10 cellular contexts compared by ENCODE assay signal in the genomic region with DNA sequence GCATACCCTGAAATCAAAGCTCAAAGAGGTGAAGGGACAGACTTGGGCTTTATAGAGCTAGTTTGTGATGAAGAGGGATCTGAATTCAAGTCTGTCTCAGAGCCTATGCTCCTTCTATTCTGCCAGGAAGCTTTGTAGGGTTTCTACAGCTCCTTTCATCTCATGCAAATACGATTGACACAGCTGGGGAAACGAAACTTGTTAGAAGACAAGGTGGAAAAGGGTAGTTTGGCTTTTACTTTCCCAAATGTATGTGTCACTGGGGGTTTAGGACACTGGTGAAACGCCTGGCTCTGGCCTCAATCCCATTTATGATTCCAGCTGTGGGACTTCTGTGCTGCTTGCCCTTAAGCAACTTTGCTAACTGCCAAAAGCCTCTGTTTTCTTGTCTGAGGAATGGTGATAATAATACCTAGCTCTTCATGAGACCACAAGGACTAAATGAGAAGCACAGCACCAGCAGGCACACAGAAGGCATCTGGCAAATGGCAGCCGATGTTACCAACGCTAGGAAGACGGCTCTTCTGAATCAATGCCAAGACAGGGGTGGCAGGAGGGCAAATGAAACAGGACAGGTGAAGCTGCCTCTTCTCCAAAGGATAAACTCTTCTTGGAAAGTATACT.
DNase-seq lines count a peak whose midpoint lies in the region; ATAC-seq and TF ChIP-seq lines count a peak whose summit lies in the region.
"Had no signal": no experiment of that assay in that cellular context is flagged by ENCODE, and none has a peak within 500 bp of the region (broad histone marks: within the 10 kb centered on the region; RNA-seq: fewer than 3 reads in every experiment).

No MANE protein-coding gene starts in this region.

- H3K9me3 ChIP-seq in T-helper 17 cell (ENCODE audit: control insufficient read depth, low read length, poor library complexity, severe bottlenecking) (no peaks in the 10 kb centered on the region), transverse colon (no peaks in the 10 kb centered on the region)
- H3K9me3 ChIP-seq: stomach had no signal

- H3K9me3 Mint-ChIP-seq in activated T-cell treated with anti-CD3 and anti-CD28 coated beads, Interleukin-2, amount 50 U/mL, for 24 hours: no peaks in the 10 kb centered on the region

- H3K27me3 Mint-ChIP-seq in activated T-cell treated with anti-CD3 and anti-CD28 coated beads, Interleukin-2, amount 50 U/mL, for 24 hours: peaks cover 10% of the 10 kb centered on the region
- no peaks in the 10 kb centered on the region for H3K27me3 Mint-ChIP-seq in T-helper 17 cell

- DNase-seq in activated T-cell treated with anti-CD3 and anti-CD28 coated beads, Interleukin-2, amount 50 U/mL, for 24 hours: no peak
- DNase-seq in activated T-cell treated with anti-CD3 and anti-CD28 coated beads for 4 hours: no peak
- no peak for DNase-seq in T-helper 17 cell
- no peak for DNase-seq in transverse colon
- no peak for DNase-seq in hepatic stellate cell (ENCODE audit: low spot score)
- no peak for DNase-seq in GOT3 (lab: John Stamatoyannopoulos, UW)
- DNase-seq in NCI-H1930 (lab: John Stamatoyannopoulos, UW): no peak
- DNase-seq: AML-193, stomach had no signal

- in situ Hi-C loops in transverse colon (cut with MboI; ENCODE audit: low pct_ligation_motif_present in 1 of 4, low pct_unique_long_range_greater_than_20kb in 1 of 4, low sequenced_read_pairs in 3 of 4): no loop called here

- no peaks in the 10 kb centered on the region for H3K36me3 ChIP-seq in transverse colon
- H3K36me3 ChIP-seq: stomach had no signal

- H3K4me1 Mint-ChIP-seq in activated T-cell treated with anti-CD3 and anti-CD28 coated beads, Interleukin-2, amount 50 U/mL, for 24 hours (ENCODE audit: low read depth): peaks cover 40% of the 10 kb centered on the region
- peaks cover 5% of the 10 kb centered on the region for H3K4me1 Mint-ChIP-seq in T-helper 17 cell

- peak; percentile 77 for ATAC-seq in HG02885 (IDR thresholded peaks at IDR 0.05; ENCODE audit: poor library complexity, unreplicated experiment)
- no peak for ATAC-seq in T-helper 17 cell

- WGBS in transverse colon (ENCODE audit: low coverage in 1 of 2), 2 donors: 35 to 47% methylated on average over 3 to 6 of the region's 6 CpGs

- peaks cover 16 to 74% (median 50%) of the 10 kb centered on the region in 4 donors for H3K4me1 ChIP-seq in transverse colon

- TF ChIP-seq EP300 in transverse colon (IDR thresholded peaks at IDR 0.05; ENCODE audit: low read depth): no peak

- TF ChIP-seq CTCF in transverse colon (IDR thresholded peaks at IDR 0.05): no peak

- H3K4me3 Mint-ChIP-seq in activated T-cell treated with anti-CD3 and anti-CD28 coated beads, Interleukin-2, amount 50 U/mL, for 24 hours: peak overlapping the region; percentile 43
- H3K4me3 Mint-ChIP-seq in T-helper 17 cell: peak overlapping the region; percentile 25

- H3K27me3 ChIP-seq in transverse colon: no peaks in the 10 kb centered on the region
- H3K27me3 ChIP-seq: stomach had no signal

- intact Hi-C loops in transverse colon (cut with DNase I; ENCODE audit: low total_unique reads): no loop called here

- no peak for TF ChIP-seq POLR2A in transverse colon (IDR thresholded peaks at IDR 0.05)

- peak overlapping the region; percentile 80 for H3K27ac Mint-ChIP-seq in activated T-cell treated with anti-CD3 and anti-CD28 coated beads, Interleukin-2, amount 50 U/mL, for 24 hours
- H3K27ac Mint-ChIP-seq in T-helper 17 cell: no peak overlapping the region

- H3K36me3 Mint-ChIP-seq in activated T-cell treated with anti-CD3 and anti-CD28 coated beads, Interleukin-2, amount 50 U/mL, for 24 hours (ENCODE audit: low read depth): no peaks in the 10 kb centered on the region
- H3K36me3 Mint-ChIP-seq in T-helper 17 cell (ENCODE audit: low read depth): no peaks in the 10 kb centered on the region

- peak overlapping the region in 3 of 4 donors; percentile 2 to 58 (median 50) for H3K27ac ChIP-seq in transverse colon

- H3K4me3 ChIP-seq in transverse colon: no peak overlapping the region
- H3K4me3 ChIP-seq: stomach had no signal
